ENCODE assay signal across 2 cellular contexts in genomic region chr5:131361677-131362315, GRCh38.
TF ChIP-seq lines count a peak whose summit lies in the region.

No MANE protein-coding gene starts in this region.

TF ChIP-seq in WTC11, 78 proteins besides CTCF, POLR2A, EP300 and RAD21 (continued from another document):
- TF ChIP-seq STAT6 (CRISPR knock-in tag; conservative IDR thresholded peaks at IDR 0.05; ENCODE audit: low read depth) = no peak
- 0 out of 2 replicates have a peak, but pooled peaks have one; percentile 18 for TF ChIP-seq ZNF121 (CRISPR knock-in tag; IDR thresholded peaks at IDR 0.05)
- no peak for TF ChIP-seq ZNF512 (CRISPR knock-in tag; IDR thresholded peaks at IDR 0.05; ENCODE audit: borderline replicate concordance)
- no peak for TF ChIP-seq CREM (CRISPR knock-in tag; IDR thresholded peaks at IDR 0.05)
- no peak for TF ChIP-seq PREB (CRISPR knock-in tag; IDR thresholded peaks at IDR 0.05; ENCODE audit: borderline replicate concordance)
- no peak for TF ChIP-seq ZNF671 (CRISPR knock-in tag; IDR thresholded peaks at IDR 0.05)

TF ChIP-seq in H1, 55 proteins besides CTCF, POLR2A, EP300 and RAD21 (continued from another document):
- TF ChIP-seq CHD7 (IDR thresholded peaks at IDR 0.05; ENCODE audit: insufficient replicate concordance, low read length) = no peak
TF ChIP-seq in H1: peak in this region for 2.
